9 cellular contexts compared by ENCODE assay signal in genomic region chr4:118865091-118865708, GRCh38. TPM values are rescaled to one million over a fixed set of nuclear protein-coding genes. Genes with fewer than 3 reads are reported as not detected.
DNase-seq lines count a peak whose midpoint lies in the region; ATAC-seq and TF ChIP-seq lines count a peak whose summit lies in the region.
"Had no signal": no experiment of that assay in that cellular context is flagged by ENCODE, and none has a peak within 500 bp of the region (broad histone marks: within the 10 kb centered on the region; RNA-seq: fewer than 3 reads in every experiment).

No MANE protein-coding gene starts in this region.

- H3K4me2 ChIP-seq in neural cell (ENCODE audit: low read length) = no peak overlapping the region

- H3K36me3 ChIP-seq in SK-N-MC (ENCODE audit: insufficient read depth, low read length) (no peaks in the 10 kb centered on the region), esophagus squamous epithelium (no peaks in the 10 kb centered on the region), neural cell (ENCODE audit: insufficient read depth, low read length) (no peaks in the 10 kb centered on the region)

- H4K20me1 ChIP-seq in neural cell (ENCODE audit: insufficient read depth) = no peaks in the 10 kb centered on the region

- peaks cover 0 to 6% (median 0%) of the 10 kb centered on the region in 3 donors for H3K4me1 ChIP-seq in esophagus squamous epithelium

- TF ChIP-seq POLR2A in esophagus squamous epithelium (IDR thresholded peaks at IDR 0.05) = no peak

- no peak overlapping the region for H3K27ac Mint-ChIP-seq in activated naive CD4-positive, alpha-beta T cell treated with anti-CD3 and anti-CD28 coated beads for 36 hours

- intact Hi-C loops in activated naive CD4-positive, alpha-beta T cell treated with anti-CD3 and anti-CD28 coated beads for 36 hours (cut with micrococcal nuclease) = loop anchor here (1.0 to 5.0 kb wide), 3 partner anchors 33 to 93 kb away; no protein-coding TSS in a partner anchor
- intact Hi-C loops in esophagus squamous epithelium (cut with DNase I) = no loop called here

- peak overlapping the region; percentile 30 for H3K9ac ChIP-seq in SK-N-MC (ENCODE audit: insufficient read length)
- no peak overlapping the region for H3K9ac ChIP-seq in neural cell (ENCODE audit: low read length)

- H3K9me3 ChIP-seq in SK-N-MC (ENCODE audit: low read depth, low read length) = no peaks in the 10 kb centered on the region
- no peaks in the 10 kb centered on the region for H3K9me3 ChIP-seq in esophagus squamous epithelium
- H3K9me3 ChIP-seq in neural cell (ENCODE audit: low read length) = no peaks in the 10 kb centered on the region

- H3K4me3 ChIP-seq in SK-N-MC (peak overlapping the region; percentile 30; the same call in 1 of the 2 replicates), esophagus squamous epithelium (no peak overlapping the region), neural cell (ENCODE audit: low read length) (no peak overlapping the region)

- no peak overlapping the region for H2AFZ ChIP-seq in neural cell (ENCODE audit: low read depth, low read length)

- no peaks in the 10 kb centered on the region for H3K9me3 Mint-ChIP-seq in activated naive CD4-positive, alpha-beta T cell treated with anti-CD3 and anti-CD28 coated beads for 36 hours
- H3K9me3 Mint-ChIP-seq: central memory CD8-positive, alpha-beta T cell had no signal

- TF ChIP-seq RAD21 in neural cell (conservative IDR thresholded peaks at IDR 0.05) = peak; percentile 63

- WGBS in esophagus squamous epithelium, 2 donors = 7 to 9% methylated on average over 5 of the region's 5 CpGs

- CTCF ChIA-PET in activated naive CD4-positive, alpha-beta T cell treated with anti-CD3 and anti-CD28 coated beads for 36 hours (lab: Charles Lee) = interaction anchor here (0.6 to 3.2 kb wide), 24 partner anchors 10 to 171 kb away, joined by 3 to 30 read pairs (median 4); no protein-coding TSS in a partner anchor

- TF ChIP-seq CTCF in esophagus squamous epithelium (IDR thresholded peaks at IDR 0.05) (peak; percentile 24 to 67 (median 48)), neural cell (IDR thresholded peaks at IDR 0.05; ENCODE audit: poor library complexity, severe bottlenecking) (peak; percentile 75)

- no peak for ATAC-seq in HG02763 (IDR thresholded peaks at IDR 0.05; ENCODE audit: unreplicated experiment)

- H3K9me2 ChIP-seq in neural cell (ENCODE audit: insufficient read depth, low read length) = no peaks in the 10 kb centered on the region

- no peaks in the 10 kb centered on the region for H3K36me3 Mint-ChIP-seq in activated naive CD4-positive, alpha-beta T cell treated with anti-CD3 and anti-CD28 coated beads for 36 hours (ENCODE audit: low read depth)

- no peaks in the 10 kb centered on the region for H3F3A ChIP-seq in neural cell (ENCODE audit: insufficient read depth, low read length, poor library complexity, severe bottlenecking)

- DNase-seq in activated naive CD4-positive, alpha-beta T cell treated with anti-CD3 and anti-CD28 coated beads for 36 hours = peak; percentile 29
- DNase-seq in activated naive CD4-positive, alpha-beta T cell (lab: John Stamatoyannopoulos, UW) = no peak
- peak; percentile 39 for DNase-seq in HCEC 1CT
- DNase-seq in NCI-H1092 (lab: John Stamatoyannopoulos, UW) = peak; percentile 34
- no peak for DNase-seq in SK-N-MC (ENCODE audit: low read depth, low spot score)
- DNase-seq in esophagus squamous epithelium (lab: John Stamatoyannopoulos, UW) = no peak

- TF ChIP-seq EP300 in neural cell (conservative IDR thresholded peaks at IDR 0.05; ENCODE audit: poor library complexity, severe bottlenecking) = no peak

- no peaks in the 10 kb centered on the region for H3K27me3 ChIP-seq in esophagus squamous epithelium
- no peaks in the 10 kb centered on the region for H3K27me3 ChIP-seq in neural cell (ENCODE audit: insufficient read depth, low read depth, low read length)

- H3K4me3 Mint-ChIP-seq in activated naive CD4-positive, alpha-beta T cell treated with anti-CD3 and anti-CD28 coated beads for 36 hours = no peak overlapping the region
- H3K4me3 Mint-ChIP-seq: central memory CD8-positive, alpha-beta T cell had no signal

- no peaks in the 10 kb centered on the region for H3K79me2 ChIP-seq in neural cell (replicated peaks; ENCODE audit: insufficient read depth, low read length)

- H3K27ac ChIP-seq in SK-N-MC (peak overlapping the region; percentile 52), esophagus squamous epithelium (no peak overlapping the region), neural cell (ENCODE audit: low read length) (no peak overlapping the region)

- H3K4me1 Mint-ChIP-seq in activated naive CD4-positive, alpha-beta T cell treated with anti-CD3 and anti-CD28 coated beads for 36 hours (ENCODE audit: low read depth) = no peaks in the 10 kb centered on the region
- H3K4me1 Mint-ChIP-seq: central memory CD8-positive, alpha-beta T cell had no signal

- no peaks in the 10 kb centered on the region for H3K27me3 Mint-ChIP-seq in activated naive CD4-positive, alpha-beta T cell treated with anti-CD3 and anti-CD28 coated beads for 36 hours (ENCODE audit: low read depth)
- H3K27me3 Mint-ChIP-seq: central memory CD8-positive, alpha-beta T cell had no signal

TF ChIP-seq in neural cell, 6 proteins besides CTCF, POLR2A, EP300 and RAD21:
- peak; percentile 66 for TF ChIP-seq SMC3 (conservative IDR thresholded peaks at IDR 0.05; ENCODE audit: poor library complexity)
- TF ChIP-seq MXI1 (conservative IDR thresholded peaks at IDR 0.05; ENCODE audit: poor library complexity, severe bottlenecking) = no peak
- TF ChIP-seq EZH2 (IDR thresholded peaks at IDR 0.05; ENCODE audit: borderline replicate concordance, insufficient read depth, low read length, poor library complexity, severe bottlenecking) = no peak
- TF ChIP-seq, protein P1, sequence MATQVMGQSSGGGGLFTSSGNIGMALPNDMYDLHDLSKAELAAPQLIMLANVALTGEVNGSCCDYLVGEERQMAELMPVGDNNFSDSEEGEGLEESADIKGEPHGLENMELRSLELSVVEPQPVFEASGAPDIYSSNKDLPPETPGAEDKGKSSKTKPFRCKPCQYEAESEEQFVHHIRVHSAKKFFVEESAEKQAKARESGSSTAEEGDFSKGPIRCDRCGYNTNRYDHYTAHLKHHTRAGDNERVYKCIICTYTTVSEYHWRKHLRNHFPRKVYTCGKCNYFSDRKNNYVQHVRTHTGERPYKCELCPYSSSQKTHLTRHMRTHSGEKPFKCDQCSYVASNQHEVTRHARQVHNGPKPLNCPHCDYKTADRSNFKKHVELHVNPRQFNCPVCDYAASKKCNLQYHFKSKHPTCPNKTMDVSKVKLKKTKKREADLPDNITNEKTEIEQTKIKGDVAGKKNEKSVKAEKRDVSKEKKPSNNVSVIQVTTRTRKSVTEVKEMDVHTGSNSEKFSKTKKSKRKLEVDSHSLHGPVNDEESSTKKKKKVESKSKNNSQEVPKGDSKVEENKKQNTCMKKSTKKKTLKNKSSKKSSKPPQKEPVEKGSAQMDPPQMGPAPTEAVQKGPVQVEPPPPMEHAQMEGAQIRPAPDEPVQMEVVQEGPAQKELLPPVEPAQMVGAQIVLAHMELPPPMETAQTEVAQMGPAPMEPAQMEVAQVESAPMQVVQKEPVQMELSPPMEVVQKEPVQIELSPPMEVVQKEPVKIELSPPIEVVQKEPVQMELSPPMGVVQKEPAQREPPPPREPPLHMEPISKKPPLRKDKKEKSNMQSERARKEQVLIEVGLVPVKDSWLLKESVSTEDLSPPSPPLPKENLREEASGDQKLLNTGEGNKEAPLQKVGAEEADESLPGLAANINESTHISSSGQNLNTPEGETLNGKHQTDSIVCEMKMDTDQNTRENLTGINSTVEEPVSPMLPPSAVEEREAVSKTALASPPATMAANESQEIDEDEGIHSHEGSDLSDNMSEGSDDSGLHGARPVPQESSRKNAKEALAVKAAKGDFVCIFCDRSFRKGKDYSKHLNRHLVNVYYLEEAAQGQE (IDR thresholded peaks at IDR 0.05; ENCODE audit: borderline replicate concordance) = no peak
- no peak for TF ChIP-seq POLR2AphosphoS5 (IDR thresholded peaks at IDR 0.05)
- no peak for TF ChIP-seq TAF1 (IDR thresholded peaks at IDR 0.05; ENCODE audit: low read depth)
TF ChIP-seq in neural cell: peak in this region for 1.

RNA-seq across cellular contexts. Expression of gene SYNPO2, which starts 23.5 kb away (rescaled TPM):
- total RNA-seq in activated naive CD4-positive, alpha-beta T cell treated with anti-CD3 and anti-CD28 coated beads for 36 hours = under 1 TPM in 1 of 2 experiments, not detected in 1; 0.14 TPM
- 100 to 1,000 TPM in 2 of 4 donors, 10 to 100 TPM in 2; 19.0 to 418 (median 84.2) TPM for total RNA-seq in esophagus squamous epithelium
- polyA plus RNA-seq in neural cell = 0.10 and 0.14 TPM in 2 replicates
- polyA minus RNA-seq in neural cell = 0.49 and 0.81 TPM in 2 replicates

RNA-seq across cellular contexts. Expression of gene SEC24D, which starts 29.3 kb away (rescaled TPM):
- 10 to 100 TPM; 28.4 to 29.7 TPM for total RNA-seq in activated naive CD4-positive, alpha-beta T cell treated with anti-CD3 and anti-CD28 coated beads for 36 hours
- total RNA-seq in esophagus squamous epithelium = 10 to 100 TPM; 18.5 to 33.6 (median 21.6) TPM
- polyA plus RNA-seq in neural cell = 7.8 TPM in 2 replicates
- 12.7 and 14.2 TPM in 2 replicates for polyA minus RNA-seq in neural cell

Comparison
In these comparisons a context has a peak if more than half of its experiments do, and no peak if none do; other contexts are left out.
1. DNase-seq: peak in activated naive CD4-positive, alpha-beta T cell treated with anti-CD3 and anti-CD28 coated beads for 36 hours (single experiment), HCEC 1CT (single experiment) and NCI-H1092 (single experiment); none in activated naive CD4-positive, alpha-beta T cell (0 of 4), SK-N-MC (single experiment) and esophagus squamous epithelium (single experiment).
2. RNA of gene SYNPO2, which starts 23.5 kb away (total RNA-seq): 19.0 to 418 TPM in esophagus squamous epithelium; 0.14 TPM in activated naive CD4-positive, alpha-beta T cell treated with anti-CD3 and anti-CD28 coated beads for 36 hours; every median in the first group is over 10 times any median in the second.